Comparison of ENCODE assay signal across 1 cellular context in the genomic region with DNA sequence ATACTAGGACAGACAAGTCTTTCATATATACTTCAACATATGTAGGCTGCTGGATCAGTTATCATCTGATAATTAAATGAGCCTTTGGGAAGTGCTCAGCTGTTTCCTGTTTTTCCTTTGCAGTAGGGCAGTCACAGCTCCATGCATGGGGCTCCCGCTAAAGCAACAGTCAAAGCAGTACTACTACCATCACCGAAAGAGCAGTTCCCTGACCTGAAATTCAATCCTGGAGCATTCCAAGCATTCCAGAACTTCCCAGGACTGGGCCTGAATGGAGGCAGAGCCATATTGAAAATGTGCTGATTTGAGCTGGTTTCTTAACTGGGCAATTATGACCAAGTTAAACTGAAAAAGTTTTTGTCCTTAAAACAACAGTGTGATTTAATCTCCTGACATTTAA.
A peak's percentile ranks its signal among the peaks of the same experiment; 100 is the strongest.
TF ChIP-seq lines count a peak whose summit lies in the region.

No MANE protein-coding gene starts in this region.

TF ChIP-seq in endothelial cell of umbilical vein, 7 proteins besides CTCF, POLR2A, EP300 and RAD21:
- TF ChIP-seq GATA2 (IDR thresholded peaks at IDR 0.05; ENCODE audit: insufficient read depth, insufficient read length, low read depth, low read length) (peak; percentile 31), MYC (IDR thresholded peaks at IDR 0.05; ENCODE audit: low read depth, low read length) (no peak), POLR2AphosphoS5 (IDR thresholded peaks at IDR 0.05; ENCODE audit: insufficient read depth, low read depth, low read length) (no peak)
